Comparison of ENCODE assay signal across 1 cellular context in genomic region chr1:150963535-150964489, GRCh38.
TF ChIP-seq lines count a peak whose summit lies in the region.

No MANE protein-coding gene starts in this region.

TF ChIP-seq in IMR-90, 13 proteins besides CTCF, POLR2A, EP300 and RAD21:
- no peak for TF ChIP-seq FOS (IDR thresholded peaks at IDR 0.05; ENCODE audit: low read depth, low read length)
- TF ChIP-seq MAFK (IDR thresholded peaks at IDR 0.05; ENCODE audit: low read depth, low read length): no peak
- TF ChIP-seq CEBPB (IDR thresholded peaks at IDR 0.05; ENCODE audit: low read depth, low read length): no peak
- no peak for TF ChIP-seq RCOR1 (IDR thresholded peaks at IDR 0.05; ENCODE audit: insufficient replicate concordance, low read length)
- no peak for TF ChIP-seq SMC3 (IDR thresholded peaks at IDR 0.05; ENCODE audit: low read depth, low read length)
